Comparison of ENCODE assay signal across 8 cellular contexts in genomic region chr2:224943601-224944041, GRCh38.
DNase-seq lines count a peak whose midpoint lies in the region; ATAC-seq, FAIRE-seq and TF ChIP-seq lines count a peak whose summit lies in the region.
"Not testable (repeated sequence)": the region's sequence is repeated elsewhere in the genome, so short reads cannot be mapped to it uniquely, and the experiment has no call there.

No MANE protein-coding gene starts in this region.

- H3K9me1 ChIP-seq in endothelial cell of umbilical vein (replicated peaks; ENCODE audit: control insufficient read depth, extremely low read depth, insufficient read depth, low read length) = not testable (repeated sequence)

- H3K79me2 ChIP-seq in DOHH2 (ENCODE audit: control insufficient read depth, low read length) = not testable (repeated sequence)
- peaks cover 71% of the 10 kb centered on the region for H3K79me2 ChIP-seq in Loucy (ENCODE audit: insufficient read depth, low read length)
- peaks cover 67% of the 10 kb centered on the region for H3K79me2 ChIP-seq in endothelial cell of umbilical vein (ENCODE audit: control insufficient read depth, insufficient read depth, low read length)

- CTCF ChIA-PET in activated CD4-positive, alpha-beta T cell treated with anti-CD3 and anti-CD28 coated beads, Interleukin-2, amount 10 ng/mL, durations not matched to agents 7 days and 5 days (lab: Charles Lee) = interaction anchor here (1.0 to 3.7 kb wide), 3 partner anchors 11 to 49 kb away, joined by 3 to 25 read pairs (median 5); no protein-coding TSS in a partner anchor
- CTCF ChIA-PET in endothelial cell of umbilical vein (lab: Charles Lee) = not testable (repeated sequence)

- TF ChIP-seq CTCF in DOHH2 (IDR thresholded peaks at IDR 0.05; ENCODE audit: low read depth, low read length, poor library complexity, severe bottlenecking); Loucy (conservative IDR thresholded peaks at IDR 0.05; ENCODE audit: low read length); endothelial cell of umbilical vein (IDR thresholded peaks at IDR 0.05; ENCODE audit: extremely low read depth in 1 of 2, insufficient read depth in 1 of 2, low read depth in 1 of 2, low read length in 2 of 2): not testable (repeated sequence)

- H3K4me2 ChIP-seq in DOHH2 (ENCODE audit: low read length) = peak overlapping the region; percentile 87
- H3K4me2 ChIP-seq in Loucy (ENCODE audit: low read depth, low read length, poor library complexity, severe bottlenecking) = peak overlapping the region; percentile 90
- H3K4me2 ChIP-seq in endothelial cell of umbilical vein (ENCODE audit: insufficient read depth, low read length) = peak overlapping the region; percentile 65

- H3K9ac ChIP-seq in Loucy (ENCODE audit: low read depth, low read length, poor library complexity, severe bottlenecking) = peak overlapping the region; percentile 71
- not testable (repeated sequence) for H3K9ac ChIP-seq in endothelial cell of umbilical vein (replicated peaks; ENCODE audit: extremely low read depth, insufficient read depth, low read length)

- dilution Hi-C loops in endothelial cell of umbilical vein (cut with MboI; ENCODE audit: extremely low pct_ligation_motif_present, low sequenced_read_pairs) = not testable (repeated sequence)

- H2AFZ ChIP-seq in Loucy (ENCODE audit: low read length); endothelial cell of umbilical vein (ENCODE audit: low read depth, low read length): not testable (repeated sequence)

- H3K9me3 ChIP-seq in DOHH2 (ENCODE audit: control insufficient read depth, insufficient read depth, low read length); Loucy (ENCODE audit: insufficient read depth, low read depth, low read length); endothelial cell of umbilical vein (replicated peaks; ENCODE audit: control insufficient read depth, insufficient read depth, low read length): not testable (repeated sequence)

- H3K27ac Mint-ChIP-seq in activated CD4-positive, alpha-beta T cell treated with anti-CD3 and anti-CD28 coated beads, Interleukin-2, amount 10 ng/mL, durations not matched to agents 7 days and 5 days = peak overlapping the region; percentile 88
- peak overlapping the region; percentile 94 for H3K27ac Mint-ChIP-seq in activated T-cell treated with anti-CD3 and anti-CD28 coated beads, Interleukin-2, amount 50 U/mL, for 24 hours
- H3K27ac Mint-ChIP-seq in stimulated activated naive CD8-positive, alpha-beta T cell treated with anti-CD3 and anti-CD28 coated beads, Interleukin-15, amount 100 ng/mL, for 72 hours = peak overlapping the region; percentile 95 to 97

- not testable (repeated sequence) for H3K36me3 ChIP-seq in DOHH2 (ENCODE audit: control insufficient read depth, low read length); Loucy (ENCODE audit: insufficient read depth, low read length); endothelial cell of umbilical vein (ENCODE audit: control insufficient read depth in 2 of 2, extremely low read depth in 1 of 2, insufficient read depth in 2 of 2, low read length in 2 of 2)

- H3K4me1 Mint-ChIP-seq in activated CD4-positive, alpha-beta T cell treated with anti-CD3 and anti-CD28 coated beads, Interleukin-2, amount 10 ng/mL, durations not matched to agents 7 days and 5 days = peaks cover 73% of the 10 kb centered on the region
- peaks cover 64% of the 10 kb centered on the region for H3K4me1 Mint-ChIP-seq in activated T-cell treated with anti-CD3 and anti-CD28 coated beads, Interleukin-2, amount 50 U/mL, for 24 hours (ENCODE audit: low read depth)
- peaks cover 60% of the 10 kb centered on the region for H3K4me1 Mint-ChIP-seq in stimulated activated naive CD8-positive, alpha-beta T cell treated with anti-CD3 and anti-CD28 coated beads, Interleukin-15, amount 100 ng/mL, for 72 hours

- not testable (repeated sequence) for H3K9me2 ChIP-seq in DOHH2 (replicated peaks; ENCODE audit: control insufficient read depth, low read length); Loucy (replicated peaks; ENCODE audit: low read depth, low read length)

- TF ChIP-seq POLR2A in endothelial cell of umbilical vein (IDR thresholded peaks at IDR 0.05; ENCODE audit: low read depth, low read length) = not testable (repeated sequence)

- H3K4me3 ChIP-seq in DOHH2 (ENCODE audit: low read length) (peak overlapping the region; percentile 42), Loucy (ENCODE audit: low read length, poor library complexity, severe bottlenecking) (peak overlapping the region; percentile 76)
- not testable (repeated sequence) for H3K4me3 ChIP-seq in endothelial cell of umbilical vein (replicated peaks in 1 of 3; ENCODE audit: insufficient read depth in 1 of 3, low read depth in 1 of 3, low read length in 3 of 3)

- not testable (repeated sequence) for H3K9me3 Mint-ChIP-seq in activated CD4-positive, alpha-beta T cell treated with anti-CD3 and anti-CD28 coated beads, Interleukin-2, amount 10 ng/mL, durations not matched to agents 7 days and 5 days; activated T-cell treated with anti-CD3 and anti-CD28 coated beads, Interleukin-2, amount 50 U/mL, for 24 hours; stimulated activated naive CD8-positive, alpha-beta T cell treated with anti-CD3 and anti-CD28 coated beads, Interleukin-15, amount 100 ng/mL, for 72 hours

- POLR2A ChIA-PET in activated CD4-positive, alpha-beta T cell treated with anti-CD3 and anti-CD28 coated beads, Interleukin-2, amount 10 ng/mL, durations not matched to agents 7 days and 5 days (lab: Charles Lee) = interaction anchor here (1.2 kb wide), 1 partner anchor 16 kb away, joined by 3 read pairs; no protein-coding TSS in a partner anchor
- POLR2A ChIA-PET in endothelial cell of umbilical vein (lab: Charles Lee) = not testable (repeated sequence)

- DNase-seq in activated CD4-positive, alpha-beta T cell treated with anti-CD3 and anti-CD28 coated beads, Interleukin-2, amount 10 ng/mL, durations not matched to agents 7 days and 5 days = peak; percentile 62
- peak; percentile 66 for DNase-seq in activated T-cell treated with anti-CD3 and anti-CD28 coated beads, Interleukin-2, amount 50 U/mL, for 24 hours
- peak; percentile 53 for DNase-seq in activated naive CD4-positive, alpha-beta T cell treated with anti-CD3 and anti-CD28 coated beads, Interleukin-2, amount 50 U/mL, for 16 hours
- DNase-seq in endothelial cell of umbilical vein (ENCODE audit: low read depth, low spot score) = not testable (repeated sequence)
- peak; percentile 68 for DNase-seq in stimulated activated CD4-positive, alpha-beta T cell treated with anti-CD3 and anti-CD28 coated beads, Interleukin-15, amount 100 ng/mL, for 24 hours
- DNase-seq in stimulated activated naive CD8-positive, alpha-beta T cell treated with anti-CD3 and anti-CD28 coated beads, Interleukin-15, amount 100 ng/mL, for 72 hours = peak; percentile 50 to 74

- H4K20me1 ChIP-seq in DOHH2 (ENCODE audit: control insufficient read depth, insufficient read depth, low read depth, low read length); Loucy (ENCODE audit: insufficient read depth, low read length, poor library complexity, severe bottlenecking); endothelial cell of umbilical vein (replicated peaks; ENCODE audit: control insufficient read depth, extremely low read depth, insufficient read depth, low read length): not testable (repeated sequence)

- ATAC-seq in stimulated activated naive CD8-positive, alpha-beta T cell treated with anti-CD3 and anti-CD28 coated beads, Interleukin-15, amount 100 ng/mL, for 72 hours = peak; percentile 39

- H3K27ac ChIP-seq in DOHH2 (ENCODE audit: low read depth, low read length) = peak overlapping the region; percentile 46; the same call in 1 of the 2 replicates
- not testable (repeated sequence) for H3K27ac ChIP-seq in endothelial cell of umbilical vein (ENCODE audit: insufficient read depth, low read depth, low read length)

- peaks cover 59% of the 10 kb centered on the region for H3K36me3 Mint-ChIP-seq in activated CD4-positive, alpha-beta T cell treated with anti-CD3 and anti-CD28 coated beads, Interleukin-2, amount 10 ng/mL, durations not matched to agents 7 days and 5 days (ENCODE audit: low read depth)
- H3K36me3 Mint-ChIP-seq in activated T-cell treated with anti-CD3 and anti-CD28 coated beads, Interleukin-2, amount 50 U/mL, for 24 hours (ENCODE audit: low read depth) = peaks cover 57% of the 10 kb centered on the region

- FAIRE-seq in endothelial cell of umbilical vein (lab: Jason Lieb, UNC) = not testable (repeated sequence)

- H3F3A ChIP-seq in DOHH2 (ENCODE audit: control insufficient read depth, insufficient read depth) = peaks cover 17% of the 10 kb centered on the region
- not testable (repeated sequence) for H3F3A ChIP-seq in Loucy (ENCODE audit: low read depth)

- intact Hi-C loops in endothelial cell of umbilical vein (cut with micrococcal nuclease) = loop anchor here (10.0 kb wide), 1 partner anchor 999 kb away; the partner anchor contains the start of gene WDFY1

- not testable (repeated sequence) for H3K27me3 ChIP-seq in DOHH2 (ENCODE audit: control insufficient read depth, low read length); Loucy (ENCODE audit: insufficient read depth, low read length, poor library complexity, severe bottlenecking); endothelial cell of umbilical vein (ENCODE audit: control insufficient read depth in 2 of 2, insufficient read depth in 2 of 2, low read length in 2 of 2)

- peaks cover 79% of the 10 kb centered on the region for H3K4me1 ChIP-seq in DOHH2 (ENCODE audit: control insufficient read depth, low read length)
- peaks cover 86% of the 10 kb centered on the region for H3K4me1 ChIP-seq in Loucy (ENCODE audit: insufficient read depth, low read length, poor library complexity, severe bottlenecking)
- H3K4me1 ChIP-seq in endothelial cell of umbilical vein (ENCODE audit: control insufficient read depth, extremely low read depth, insufficient read depth, low read length) = peaks cover 72% of the 10 kb centered on the region

- BruUV-seq in endothelial cell of umbilical vein (replicated peaks; lab: Mats Ljungman, UMichigan) = not testable (repeated sequence)

- not testable (repeated sequence) for H3K27me3 Mint-ChIP-seq in activated CD4-positive, alpha-beta T cell treated with anti-CD3 and anti-CD28 coated beads, Interleukin-2, amount 10 ng/mL, durations not matched to agents 7 days and 5 days; activated T-cell treated with anti-CD3 and anti-CD28 coated beads, Interleukin-2, amount 50 U/mL, for 24 hours; stimulated activated naive CD8-positive, alpha-beta T cell treated with anti-CD3 and anti-CD28 coated beads, Interleukin-15, amount 100 ng/mL, for 72 hours

- peak overlapping the region; percentile 84 for H3K4me3 Mint-ChIP-seq in activated CD4-positive, alpha-beta T cell treated with anti-CD3 and anti-CD28 coated beads, Interleukin-2, amount 10 ng/mL, durations not matched to agents 7 days and 5 days
- H3K4me3 Mint-ChIP-seq in activated T-cell treated with anti-CD3 and anti-CD28 coated beads, Interleukin-2, amount 50 U/mL, for 24 hours = peak overlapping the region; percentile 89
- H3K4me3 Mint-ChIP-seq in stimulated activated naive CD8-positive, alpha-beta T cell treated with anti-CD3 and anti-CD28 coated beads, Interleukin-15, amount 100 ng/mL, for 72 hours = peak overlapping the region; percentile 91 to 92
